In the genomic region with DNA sequence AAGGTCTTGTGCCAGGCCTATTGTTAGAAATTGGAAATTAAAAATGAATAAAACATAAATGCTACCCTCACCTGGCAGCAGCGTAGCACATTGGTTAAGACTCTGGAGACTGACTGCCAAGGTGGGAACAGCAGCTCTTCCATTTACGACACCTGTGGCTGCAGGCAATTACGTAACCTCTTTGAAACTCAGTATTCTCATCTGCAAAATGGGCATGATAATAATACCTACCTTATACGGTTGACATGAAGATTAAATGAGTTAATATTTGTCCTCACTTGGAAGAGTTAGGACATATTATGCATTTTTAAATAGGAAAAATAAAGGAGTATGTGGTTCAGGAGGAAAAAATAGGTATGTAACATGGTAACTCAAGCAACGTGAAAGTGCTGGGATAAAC, we compare ENCODE assay signal across 1 cellular context.
TF ChIP-seq lines count a peak whose summit lies in the region.

No MANE protein-coding gene starts in this region.

TF ChIP-seq in IMR-90, 13 proteins besides CTCF, POLR2A, EP300 and RAD21:
- TF ChIP-seq, protein P1, sequence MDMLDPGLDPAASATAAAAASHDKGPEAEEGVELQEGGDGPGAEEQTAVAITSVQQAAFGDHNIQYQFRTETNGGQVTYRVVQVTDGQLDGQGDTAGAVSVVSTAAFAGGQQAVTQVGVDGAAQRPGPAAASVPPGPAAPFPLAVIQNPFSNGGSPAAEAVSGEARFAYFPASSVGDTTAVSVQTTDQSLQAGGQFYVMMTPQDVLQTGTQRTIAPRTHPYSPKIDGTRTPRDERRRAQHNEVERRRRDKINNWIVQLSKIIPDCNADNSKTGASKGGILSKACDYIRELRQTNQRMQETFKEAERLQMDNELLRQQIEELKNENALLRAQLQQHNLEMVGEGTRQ (IDR thresholded peaks at IDR 0.05; ENCODE audit: low read depth, low read length): no peak
- TF ChIP-seq MAFK (IDR thresholded peaks at IDR 0.05; ENCODE audit: low read depth, low read length) (no peak), FOS (IDR thresholded peaks at IDR 0.05; ENCODE audit: low read depth, low read length) (no peak), RCOR1 (IDR thresholded peaks at IDR 0.05; ENCODE audit: insufficient replicate concordance, low read length) (no peak), CEBPB (IDR thresholded peaks at IDR 0.05; ENCODE audit: low read depth, low read length) (peak; percentile 22; the same call in 1 of the 2 replicates)
